Comparison of ENCODE assay signal across 8 cellular contexts in the genomic region with DNA sequence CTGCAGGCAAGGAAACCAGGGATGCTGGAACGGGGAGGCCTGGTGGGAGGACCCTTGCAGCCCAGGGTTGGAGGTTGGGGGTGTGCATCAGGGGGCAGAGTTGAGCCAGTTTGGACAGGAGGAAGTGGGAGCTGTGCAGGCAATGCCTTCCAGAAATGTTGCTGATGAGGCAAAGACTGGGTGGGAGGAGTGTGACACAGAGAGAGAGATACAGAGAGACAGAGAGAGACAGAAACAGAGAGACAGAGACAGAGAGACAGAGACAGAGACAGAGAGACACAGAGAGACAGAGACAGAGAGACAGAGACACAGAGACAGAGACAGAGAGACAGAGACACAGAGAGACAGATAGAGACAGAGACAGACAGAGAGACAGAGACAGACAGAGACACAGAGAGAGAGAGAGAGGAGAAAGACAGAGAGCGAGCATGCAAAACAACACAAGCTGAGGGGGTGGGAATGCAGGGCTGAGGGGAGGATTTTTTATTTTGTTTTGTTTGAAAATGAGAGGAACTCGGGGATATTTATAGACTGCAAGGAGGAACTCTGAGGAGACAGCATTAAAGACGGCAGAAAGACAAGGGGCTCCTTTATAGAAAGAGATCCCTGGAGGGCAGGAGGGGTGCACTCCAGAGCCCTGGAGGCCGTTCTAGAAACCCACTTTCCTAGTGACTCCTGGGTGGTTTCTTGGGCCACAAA. TPM values are rescaled to one million over a fixed set of nuclear protein-coding genes. Genes with fewer than 3 reads are reported as not detected.
DNase-seq lines count a peak whose midpoint lies in the region; ATAC-seq and TF ChIP-seq lines count a peak whose summit lies in the region.

No MANE protein-coding gene starts in this region.

- no peak overlapping the region for H2AFZ ChIP-seq in HCT116 (ENCODE audit: low read depth, low read length, poor library complexity, severe bottlenecking)

- DNase-seq in CD1c-positive myeloid dendritic cell (ENCODE audit: extremely low spot score) (peak; percentile 74), HCT116 (ENCODE audit: low read depth, low spot score) (no peak), UCSD-AML1 (lab: John Stamatoyannopoulos, UW; ENCODE audit: unreplicated experiment) (peak; percentile 57), foreskin fibroblast (peak; percentile 36 to 70), retina (peak; percentile 31)
- DNase-seq in activated CD4-positive, alpha-beta T cell treated with anti-CD3 and anti-CD28 coated beads for 1 hour: no peak

- H3K4me2 ChIP-seq in HCT116 (ENCODE audit: low read length): no peak overlapping the region

- H3K9me2 ChIP-seq in HCT116 (ENCODE audit: insufficient read depth): no peaks in the 10 kb centered on the region

- TF ChIP-seq CTCF in HCT116 (IDR thresholded peaks at IDR 0.05 in 2 of 3, conservative IDR thresholded peaks at IDR 0.05 in 1 of 3; ENCODE audit: borderline replicate concordance in 1 of 3, insufficient read depth in 1 of 3, low read depth in 2 of 3, low read length in 2 of 3) (peak in 2 of 3 experiments; percentile 6 to 21; a peak in 1 of 6 replicates), foreskin fibroblast (IDR thresholded peaks at IDR 0.05; ENCODE audit: low read depth, low read length) (no peak)

- TF ChIP-seq POLR2A in HCT116 (IDR thresholded peaks at IDR 0.05; ENCODE audit: borderline replicate concordance, extremely low read depth, insufficient read depth, insufficient read length): no peak

- BruUV-seq in HCT116 (replicated peaks; lab: Mats Ljungman, UMichigan): no TSS peak

- H3K4me1 ChIP-seq in HCT116 (ENCODE audit: control insufficient read depth in 1 of 2, insufficient read depth in 2 of 2, low read length in 2 of 2): peaks cover 7 to 27% of the 10 kb centered on the region in 2 experiments; a peak in 3 of 4 replicates

- no peak overlapping the region for H3K9ac ChIP-seq in HCT116 (ENCODE audit: low read length)

- H3K9me3 ChIP-seq in HCT116 (ENCODE audit: control insufficient read depth in 1 of 2, insufficient read depth in 1 of 2, low read depth in 1 of 2, low read length in 2 of 2): no peaks in the 10 kb centered on the region

- intact Hi-C loops in HCT116 (cut with micrococcal nuclease): loop anchor here (5.0 kb wide), 1 partner anchor 168 kb away; no protein-coding TSS in a partner anchor

- POLR2A ChIA-PET in HCT116 (lab: Charles Lee): no interaction called here

- no peaks in the 10 kb centered on the region for H3K27me3 ChIP-seq in HCT116 (ENCODE audit: insufficient read depth, low read length)

- ATAC-seq in HCT116: no peak
- no peak for ATAC-seq in GM18861 (IDR thresholded peaks at IDR 0.05; ENCODE audit: unreplicated experiment)
- no peak for ATAC-seq in GM19463 (IDR thresholded peaks at IDR 0.05; ENCODE audit: unreplicated experiment)

- peaks cover 0 to 12% of the 10 kb centered on the region in 2 experiments; a peak in 3 of 4 replicates for H3K36me3 ChIP-seq in HCT116 (ENCODE audit: control insufficient read depth in 1 of 2, insufficient read depth in 2 of 2, low read length in 2 of 2)

- no peak overlapping the region for H3K4me3 ChIP-seq in HCT116 (replicated peaks in 1 of 2; ENCODE audit: low read depth in 1 of 2, low read length in 2 of 2)
- no peak overlapping the region for H3K4me3 ChIP-seq in foreskin fibroblast (ENCODE audit: low read depth in 1 of 2, low read length in 2 of 2)

- H3K79me2 ChIP-seq in HCT116 (ENCODE audit: insufficient read depth, low read length): peaks cover 29% of the 10 kb centered on the region

- CTCF ChIA-PET in HCT116 (lab: Charles Lee): no interaction called here

- H3K27ac ChIP-seq in HCT116 (ENCODE audit: low read depth, low read length): no peak overlapping the region

- RAD21 ChIA-PET in HCT116 (lab: Charles Lee; ENCODE audit: low non-redundant PET in 1 of 2, low total read pairs in 2 of 2, uncharacterized antibody in 2 of 2, unreplicated experiment in 2 of 2): no interaction called here

- no peak; the same call in 1 of the 2 replicates for TF ChIP-seq RAD21 in HCT116 (IDR thresholded peaks at IDR 0.05; ENCODE audit: low read depth)

- H4K20me1 ChIP-seq in HCT116 (ENCODE audit: insufficient read depth): peaks cover 20% of the 10 kb centered on the region; the same call in 1 of the 2 replicates

TF ChIP-seq in HCT116, 20 proteins besides CTCF, POLR2A, EP300 and RAD21:
- no peak for TF ChIP-seq YY1 (IDR thresholded peaks at IDR 0.05; ENCODE audit: extremely low read depth, insufficient replicate concordance, low read depth, low read length)
- TF ChIP-seq SRF (IDR thresholded peaks at IDR 0.05; ENCODE audit: low read depth): no peak
- TF ChIP-seq, protein P1, sequence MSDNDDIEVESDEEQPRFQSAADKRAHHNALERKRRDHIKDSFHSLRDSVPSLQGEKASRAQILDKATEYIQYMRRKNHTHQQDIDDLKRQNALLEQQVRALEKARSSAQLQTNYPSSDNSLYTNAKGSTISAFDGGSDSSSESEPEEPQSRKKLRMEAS (IDR thresholded peaks at IDR 0.05): no peak
- TF ChIP-seq, protein P2, sequence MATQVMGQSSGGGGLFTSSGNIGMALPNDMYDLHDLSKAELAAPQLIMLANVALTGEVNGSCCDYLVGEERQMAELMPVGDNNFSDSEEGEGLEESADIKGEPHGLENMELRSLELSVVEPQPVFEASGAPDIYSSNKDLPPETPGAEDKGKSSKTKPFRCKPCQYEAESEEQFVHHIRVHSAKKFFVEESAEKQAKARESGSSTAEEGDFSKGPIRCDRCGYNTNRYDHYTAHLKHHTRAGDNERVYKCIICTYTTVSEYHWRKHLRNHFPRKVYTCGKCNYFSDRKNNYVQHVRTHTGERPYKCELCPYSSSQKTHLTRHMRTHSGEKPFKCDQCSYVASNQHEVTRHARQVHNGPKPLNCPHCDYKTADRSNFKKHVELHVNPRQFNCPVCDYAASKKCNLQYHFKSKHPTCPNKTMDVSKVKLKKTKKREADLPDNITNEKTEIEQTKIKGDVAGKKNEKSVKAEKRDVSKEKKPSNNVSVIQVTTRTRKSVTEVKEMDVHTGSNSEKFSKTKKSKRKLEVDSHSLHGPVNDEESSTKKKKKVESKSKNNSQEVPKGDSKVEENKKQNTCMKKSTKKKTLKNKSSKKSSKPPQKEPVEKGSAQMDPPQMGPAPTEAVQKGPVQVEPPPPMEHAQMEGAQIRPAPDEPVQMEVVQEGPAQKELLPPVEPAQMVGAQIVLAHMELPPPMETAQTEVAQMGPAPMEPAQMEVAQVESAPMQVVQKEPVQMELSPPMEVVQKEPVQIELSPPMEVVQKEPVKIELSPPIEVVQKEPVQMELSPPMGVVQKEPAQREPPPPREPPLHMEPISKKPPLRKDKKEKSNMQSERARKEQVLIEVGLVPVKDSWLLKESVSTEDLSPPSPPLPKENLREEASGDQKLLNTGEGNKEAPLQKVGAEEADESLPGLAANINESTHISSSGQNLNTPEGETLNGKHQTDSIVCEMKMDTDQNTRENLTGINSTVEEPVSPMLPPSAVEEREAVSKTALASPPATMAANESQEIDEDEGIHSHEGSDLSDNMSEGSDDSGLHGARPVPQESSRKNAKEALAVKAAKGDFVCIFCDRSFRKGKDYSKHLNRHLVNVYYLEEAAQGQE (IDR thresholded peaks at IDR 0.05; ENCODE audit: low read depth): no peak

RNA-seq across cellular contexts. Expression of a gene that starts 1.9 kb away (rescaled TPM):
- 17.3 TPM for total RNA-seq in HCT116 (2021; ENCODE audit: unreplicated experiment)
- 3.4 and 6.0 TPM in 2 replicates for polyA plus RNA-seq in HCT116 (2012)

RNA-seq across cellular contexts. Expression of a gene that starts 1.9 kb away (rescaled TPM):
- 3.1 TPM for total RNA-seq in HCT116 (2021; ENCODE audit: unreplicated experiment)
- polyA plus RNA-seq in HCT116 (2012): 1.0 and 1.4 TPM in 2 replicates

RNA-seq across cellular contexts. Expression of a gene that starts 18.1 kb away (rescaled TPM):
- total RNA-seq in HCT116 (2021; ENCODE audit: unreplicated experiment): 22.0 TPM
- polyA plus RNA-seq in HCT116 (2012): 16.4 and 18.9 TPM in 2 replicates

Comparison
In these comparisons a context has a peak if more than half of its experiments do, and no peak if none do; other contexts are left out.
1. DNase-seq: peak in CD1c-positive myeloid dendritic cell (single experiment), UCSD-AML1 (single experiment), foreskin fibroblast (2 of 2) and retina (single experiment); none in HCT116 (single experiment) and activated CD4-positive, alpha-beta T cell treated with anti-CD3 and anti-CD28 coated beads for 1 hour (single experiment).